1 cellular context compared by ENCODE assay signal in the genomic region with DNA sequence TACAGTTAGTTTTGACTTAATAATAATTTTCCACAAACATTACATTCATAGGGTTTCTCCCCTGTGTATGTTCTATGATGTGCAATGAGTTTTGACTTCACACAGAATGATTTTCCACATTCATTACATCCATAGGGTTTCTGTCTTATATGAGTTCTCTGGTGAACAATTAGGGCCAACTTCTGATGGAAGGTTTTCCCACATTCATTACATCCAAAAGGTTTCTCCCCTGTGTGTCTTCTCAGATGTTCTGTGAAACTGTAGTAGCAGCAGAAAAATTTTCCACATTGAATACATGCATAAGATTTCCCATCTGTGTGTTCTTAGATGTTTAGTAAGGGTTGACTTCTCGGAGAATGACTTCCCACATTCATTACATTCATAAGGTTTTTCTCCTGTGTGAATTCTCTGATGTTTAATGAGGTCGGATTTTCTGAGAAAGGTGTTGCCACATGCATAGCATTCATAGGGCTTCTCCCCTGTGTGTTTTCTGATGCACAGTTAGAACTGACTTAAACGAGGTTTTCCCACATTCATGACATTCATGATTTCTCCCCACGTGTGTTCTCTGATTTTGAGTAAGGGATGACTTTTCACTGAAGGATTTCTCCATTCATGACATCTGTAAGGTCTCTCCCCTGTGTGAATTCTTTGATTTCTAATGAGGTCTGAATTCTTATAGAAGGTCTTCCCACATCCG.
TF ChIP-seq lines count a peak whose summit lies in the region.

No MANE protein-coding gene starts in this region.

TF ChIP-seq in GM23338, 12 proteins besides CTCF, POLR2A, EP300 and RAD21 (continued from another document):
- TF ChIP-seq STAT1 (IDR thresholded peaks at IDR 0.05; ENCODE audit: unreplicated experiment) (no peak), EZH2 (IDR thresholded peaks at IDR 0.05; ENCODE audit: low read depth, unreplicated experiment) (no peak), CREB1 (CRISPR knock-in tag; IDR thresholded peaks at IDR 0.05; ENCODE audit: low read depth) (no peak), ZNF114 (CRISPR knock-in tag; IDR thresholded peaks at IDR 0.05) (no peak), EZH2phosphoT487 (IDR thresholded peaks at IDR 0.05; ENCODE audit: unreplicated experiment) (no peak), ZNF331 (CRISPR knock-in tag; IDR thresholded peaks at IDR 0.05; ENCODE audit: low read depth) (no peak), NANOG (IDR thresholded peaks at IDR 0.05; ENCODE audit: borderline replicate concordance) (no peak)
- TF ChIP-seq, protein P1, sequence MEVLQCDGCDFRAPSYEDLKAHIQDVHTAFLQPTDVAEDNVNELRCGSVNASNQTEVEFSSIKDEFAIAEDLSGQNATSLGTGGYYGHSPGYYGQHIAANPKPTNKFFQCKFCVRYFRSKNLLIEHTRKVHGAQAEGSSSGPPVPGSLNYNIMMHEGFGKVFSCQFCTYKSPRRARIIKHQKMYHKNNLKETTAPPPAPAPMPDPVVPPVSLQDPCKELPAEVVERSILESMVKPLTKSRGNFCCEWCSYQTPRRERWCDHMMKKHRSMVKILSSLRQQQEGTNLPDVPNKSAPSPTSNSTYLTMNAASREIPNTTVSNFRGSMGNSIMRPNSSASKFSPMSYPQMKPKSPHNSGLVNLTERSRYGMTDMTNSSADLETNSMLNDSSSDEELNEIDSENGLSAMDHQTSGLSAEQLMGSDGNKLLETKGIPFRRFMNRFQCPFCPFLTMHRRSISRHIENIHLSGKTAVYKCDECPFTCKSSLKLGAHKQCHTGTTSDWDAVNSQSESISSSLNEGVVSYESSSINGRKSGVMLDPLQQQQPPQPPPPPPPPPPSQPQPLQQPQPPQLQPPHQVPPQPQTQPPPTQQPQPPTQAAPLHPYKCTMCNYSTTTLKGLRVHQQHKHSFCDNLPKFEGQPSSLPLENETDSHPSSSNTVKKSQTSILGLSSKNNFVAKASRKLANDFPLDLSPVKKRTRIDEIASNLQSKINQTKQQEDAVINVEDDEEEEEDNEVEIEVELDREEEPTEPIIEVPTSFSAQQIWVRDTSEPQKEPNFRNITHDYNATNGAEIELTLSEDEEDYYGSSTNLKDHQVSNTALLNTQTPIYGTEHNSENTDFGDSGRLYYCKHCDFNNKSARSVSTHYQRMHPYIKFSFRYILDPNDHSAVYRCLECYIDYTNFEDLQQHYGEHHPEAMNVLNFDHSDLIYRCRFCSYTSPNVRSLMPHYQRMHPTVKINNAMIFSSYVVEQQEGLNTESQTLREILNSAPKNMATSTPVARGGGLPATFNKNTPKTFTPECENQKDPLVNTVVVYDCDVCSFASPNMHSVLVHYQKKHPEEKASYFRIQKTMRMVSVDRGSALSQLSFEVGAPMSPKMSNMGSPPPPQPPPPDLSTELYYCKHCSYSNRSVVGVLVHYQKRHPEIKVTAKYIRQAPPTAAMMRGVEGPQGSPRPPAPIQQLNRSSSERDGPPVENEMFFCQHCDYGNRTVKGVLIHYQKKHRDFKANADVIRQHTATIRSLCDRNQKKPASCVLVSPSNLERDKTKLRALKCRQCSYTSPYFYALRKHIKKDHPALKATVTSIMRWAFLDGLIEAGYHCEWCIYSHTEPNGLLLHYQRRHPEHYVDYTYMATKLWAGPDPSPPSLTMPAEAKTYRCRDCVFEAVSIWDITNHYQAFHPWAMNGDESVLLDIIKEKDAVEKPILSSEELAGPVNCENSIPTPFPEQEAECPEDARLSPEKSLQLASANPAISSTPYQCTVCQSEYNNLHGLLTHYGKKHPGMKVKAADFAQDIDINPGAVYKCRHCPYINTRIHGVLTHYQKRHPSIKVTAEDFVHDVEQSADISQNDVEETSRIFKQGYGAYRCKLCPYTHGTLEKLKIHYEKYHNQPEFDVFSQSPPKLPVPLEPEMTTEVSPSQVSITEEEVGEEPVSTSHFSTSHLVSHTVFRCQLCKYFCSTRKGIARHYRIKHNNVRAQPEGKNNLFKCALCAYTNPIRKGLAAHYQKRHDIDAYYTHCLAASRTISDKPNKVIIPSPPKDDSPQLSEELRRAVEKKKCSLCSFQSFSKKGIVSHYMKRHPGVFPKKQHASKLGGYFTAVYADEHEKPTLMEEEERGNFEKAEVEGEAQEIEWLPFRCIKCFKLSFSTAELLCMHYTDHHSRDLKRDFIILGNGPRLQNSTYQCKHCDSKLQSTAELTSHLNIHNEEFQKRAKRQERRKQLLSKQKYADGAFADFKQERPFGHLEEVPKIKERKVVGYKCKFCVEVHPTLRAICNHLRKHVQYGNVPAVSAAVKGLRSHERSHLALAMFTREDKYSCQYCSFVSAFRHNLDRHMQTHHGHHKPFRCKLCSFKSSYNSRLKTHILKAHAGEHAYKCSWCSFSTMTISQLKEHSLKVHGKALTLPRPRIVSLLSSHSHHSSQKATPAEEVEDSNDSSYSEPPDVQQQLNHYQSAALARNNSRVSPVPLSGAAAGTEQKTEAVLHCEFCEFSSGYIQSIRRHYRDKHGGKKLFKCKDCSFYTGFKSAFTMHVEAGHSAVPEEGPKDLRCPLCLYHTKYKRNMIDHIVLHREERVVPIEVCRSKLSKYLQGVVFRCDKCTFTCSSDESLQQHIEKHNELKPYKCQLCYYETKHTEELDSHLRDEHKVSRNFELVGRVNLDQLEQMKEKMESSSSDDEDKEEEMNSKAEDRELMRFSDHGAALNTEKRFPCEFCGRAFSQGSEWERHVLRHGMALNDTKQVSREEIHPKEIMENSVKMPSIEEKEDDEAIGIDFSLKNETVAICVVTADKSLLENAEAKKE (CRISPR knock-in tag; IDR thresholded peaks at IDR 0.05), result no peak
- TF ChIP-seq, protein P2, sequence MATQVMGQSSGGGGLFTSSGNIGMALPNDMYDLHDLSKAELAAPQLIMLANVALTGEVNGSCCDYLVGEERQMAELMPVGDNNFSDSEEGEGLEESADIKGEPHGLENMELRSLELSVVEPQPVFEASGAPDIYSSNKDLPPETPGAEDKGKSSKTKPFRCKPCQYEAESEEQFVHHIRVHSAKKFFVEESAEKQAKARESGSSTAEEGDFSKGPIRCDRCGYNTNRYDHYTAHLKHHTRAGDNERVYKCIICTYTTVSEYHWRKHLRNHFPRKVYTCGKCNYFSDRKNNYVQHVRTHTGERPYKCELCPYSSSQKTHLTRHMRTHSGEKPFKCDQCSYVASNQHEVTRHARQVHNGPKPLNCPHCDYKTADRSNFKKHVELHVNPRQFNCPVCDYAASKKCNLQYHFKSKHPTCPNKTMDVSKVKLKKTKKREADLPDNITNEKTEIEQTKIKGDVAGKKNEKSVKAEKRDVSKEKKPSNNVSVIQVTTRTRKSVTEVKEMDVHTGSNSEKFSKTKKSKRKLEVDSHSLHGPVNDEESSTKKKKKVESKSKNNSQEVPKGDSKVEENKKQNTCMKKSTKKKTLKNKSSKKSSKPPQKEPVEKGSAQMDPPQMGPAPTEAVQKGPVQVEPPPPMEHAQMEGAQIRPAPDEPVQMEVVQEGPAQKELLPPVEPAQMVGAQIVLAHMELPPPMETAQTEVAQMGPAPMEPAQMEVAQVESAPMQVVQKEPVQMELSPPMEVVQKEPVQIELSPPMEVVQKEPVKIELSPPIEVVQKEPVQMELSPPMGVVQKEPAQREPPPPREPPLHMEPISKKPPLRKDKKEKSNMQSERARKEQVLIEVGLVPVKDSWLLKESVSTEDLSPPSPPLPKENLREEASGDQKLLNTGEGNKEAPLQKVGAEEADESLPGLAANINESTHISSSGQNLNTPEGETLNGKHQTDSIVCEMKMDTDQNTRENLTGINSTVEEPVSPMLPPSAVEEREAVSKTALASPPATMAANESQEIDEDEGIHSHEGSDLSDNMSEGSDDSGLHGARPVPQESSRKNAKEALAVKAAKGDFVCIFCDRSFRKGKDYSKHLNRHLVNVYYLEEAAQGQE (IDR thresholded peaks at IDR 0.05; ENCODE audit: unreplicated experiment), result no peak
- TF ChIP-seq, protein P3, sequence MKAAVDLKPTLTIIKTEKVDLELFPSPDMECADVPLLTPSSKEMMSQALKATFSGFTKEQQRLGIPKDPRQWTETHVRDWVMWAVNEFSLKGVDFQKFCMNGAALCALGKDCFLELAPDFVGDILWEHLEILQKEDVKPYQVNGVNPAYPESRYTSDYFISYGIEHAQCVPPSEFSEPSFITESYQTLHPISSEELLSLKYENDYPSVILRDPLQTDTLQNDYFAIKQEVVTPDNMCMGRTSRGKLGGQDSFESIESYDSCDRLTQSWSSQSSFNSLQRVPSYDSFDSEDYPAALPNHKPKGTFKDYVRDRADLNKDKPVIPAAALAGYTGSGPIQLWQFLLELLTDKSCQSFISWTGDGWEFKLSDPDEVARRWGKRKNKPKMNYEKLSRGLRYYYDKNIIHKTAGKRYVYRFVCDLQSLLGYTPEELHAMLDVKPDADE (IDR thresholded peaks at IDR 0.05), result no peak
